ENCODE assay signal across 14 cellular contexts in the genomic region with DNA sequence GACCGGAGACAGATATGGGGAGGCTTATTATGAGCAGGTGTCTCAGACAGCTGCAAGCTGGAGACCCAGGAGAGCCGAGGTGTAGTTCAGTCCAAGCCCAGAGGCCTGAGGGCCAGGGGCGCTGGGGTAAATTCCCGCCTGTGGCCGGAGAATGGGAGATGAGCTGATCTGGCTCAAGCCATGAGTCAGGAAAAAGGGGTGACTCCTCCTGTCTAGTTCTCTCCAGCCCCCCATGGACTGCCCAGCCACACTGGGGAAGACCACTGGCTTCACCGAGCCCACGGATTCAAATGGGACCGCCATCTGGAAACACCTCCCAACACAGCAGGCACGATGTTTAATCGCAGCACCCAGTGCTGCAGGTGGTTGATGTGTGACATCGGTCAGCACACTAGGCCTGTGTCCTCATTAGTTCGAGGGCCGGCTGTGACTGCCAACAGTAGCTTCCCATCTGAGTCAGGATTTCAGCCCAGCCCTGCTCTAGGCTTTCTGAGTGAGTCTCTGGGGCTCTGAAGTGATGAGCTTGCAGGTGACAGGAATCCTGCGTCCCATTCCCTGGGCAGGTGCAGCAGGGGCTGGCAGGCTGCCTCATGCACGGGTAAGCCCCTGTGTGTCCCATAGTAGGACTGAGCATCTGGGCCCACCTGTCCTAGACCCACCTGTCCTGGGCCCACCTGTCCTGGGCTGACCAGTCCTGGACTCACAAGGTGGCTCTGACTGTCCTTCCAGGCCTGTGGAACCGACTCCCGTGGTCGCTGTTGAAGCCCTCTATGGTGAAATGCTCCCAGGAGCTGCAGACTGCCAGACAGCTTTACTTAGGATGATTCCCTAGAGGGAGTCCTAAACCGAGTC. TPM values are rescaled to one million over a fixed set of nuclear protein-coding genes. Genes with fewer than 3 reads are reported as not detected.
DNase-seq lines count a peak whose midpoint lies in the region; ATAC-seq and TF ChIP-seq lines count a peak whose summit lies in the region.
"Had no signal": no experiment of that assay in that cellular context is flagged by ENCODE, and none has a peak within 500 bp of the region (broad histone marks: within the 10 kb centered on the region; RNA-seq: fewer than 3 reads in every experiment).

No MANE protein-coding gene starts in this region.

- 89 to 95% methylated on average over 10 to 13 of the region's 19 CpGs for WGBS in thyroid gland, 2 donors

- peak overlapping the region; percentile 63 for H3K27ac Mint-ChIP-seq in T-helper 1 cell treated with Interleukin-12 subunit alpha and Interleukin-12 subunit beta and Interleukin-4 antibody, amounts not matched to agents 30 μg/mL and 1 μg/mL, for 36 hours
- H3K27ac Mint-ChIP-seq in activated naive CD8-positive, alpha-beta T cell, result peak overlapping the region; percentile 92
- H3K27ac Mint-ChIP-seq: nephron progenitor cell had no signal

- H3K4me3 Mint-ChIP-seq in T-helper 1 cell treated with Interleukin-12 subunit alpha and Interleukin-12 subunit beta and Interleukin-4 antibody, amounts not matched to agents 30 μg/mL and 1 μg/mL, for 36 hours, result peak overlapping the region; percentile 19
- peak overlapping the region; percentile 47 for H3K4me3 Mint-ChIP-seq in activated naive CD8-positive, alpha-beta T cell
- H3K4me3 Mint-ChIP-seq: nephron progenitor cell had no signal

- no peaks in the 10 kb centered on the region for H3K27me3 Mint-ChIP-seq in T-helper 1 cell treated with Interleukin-12 subunit alpha and Interleukin-12 subunit beta and Interleukin-4 antibody, amounts not matched to agents 30 μg/mL and 1 μg/mL, for 36 hours (ENCODE audit: low read depth)
- H3K27me3 Mint-ChIP-seq in activated naive CD8-positive, alpha-beta T cell, result no peaks in the 10 kb centered on the region

- TF ChIP-seq POLR2A in thyroid gland (IDR thresholded peaks at IDR 0.05), result no peak

- peaks cover 6 to 11% of the 10 kb centered on the region in 2 donors for H3K4me1 ChIP-seq in thyroid gland

- DNase-seq in T-helper 1 cell (no peak), sciatic nerve (ENCODE audit: low spot score) (peak; percentile 48), thyroid gland (no peak), NCI-H1930 (lab: John Stamatoyannopoulos, UW) (no peak)
- DNase-seq: hippocampal formation; nephron progenitor cell; stimulated activated CD4-positive, alpha-beta T cell treated with anti-CD3 and anti-CD28 coated beads, Interleukin-4, amount 100 ng/mL, for 24 hours had no signal

- ATAC-seq in sciatic nerve, result no peak
- ATAC-seq in HG03139 (IDR thresholded peaks at IDR 0.05; ENCODE audit: unreplicated experiment), result no peak

- intact Hi-C loops in sciatic nerve (cut with DNase I), result no loop called here
- intact Hi-C loops in thyroid gland (cut with DNase I), result no loop called here

- TF ChIP-seq CTCF in thyroid gland (IDR thresholded peaks at IDR 0.05), result no peak

- H3K4me1 Mint-ChIP-seq in T-helper 1 cell treated with Interleukin-12 subunit alpha and Interleukin-12 subunit beta and Interleukin-4 antibody, amounts not matched to agents 30 μg/mL and 1 μg/mL, for 36 hours (ENCODE audit: low read depth), result peaks cover 45% of the 10 kb centered on the region
- peaks cover 44% of the 10 kb centered on the region for H3K4me1 Mint-ChIP-seq in activated naive CD8-positive, alpha-beta T cell (ENCODE audit: low read depth)

- H3K4me3 ChIP-seq in thyroid gland (replicated peaks in 1 of 3), result no peak overlapping the region
- H3K4me3 ChIP-seq: dorsolateral prefrontal cortex, SJSA1, upper lobe of left lung had no signal

- peaks cover 6% of the 10 kb centered on the region for H3K36me3 Mint-ChIP-seq in T-helper 1 cell treated with Interleukin-12 subunit alpha and Interleukin-12 subunit beta and Interleukin-4 antibody, amounts not matched to agents 30 μg/mL and 1 μg/mL, for 36 hours (ENCODE audit: low read depth)
- peaks cover 15% of the 10 kb centered on the region for H3K36me3 Mint-ChIP-seq in activated naive CD8-positive, alpha-beta T cell

- H3K27ac ChIP-seq in KOPT-K1 (ENCODE audit: low read depth, low read length, poor library complexity, severe bottlenecking) (peak overlapping the region; percentile 54), thyroid gland (no peak overlapping the region)
- H3K27ac ChIP-seq: SJSA1 had no signal

- H3K9me3 ChIP-seq in KOPT-K1 (ENCODE audit: insufficient read depth, low read length, poor library complexity, severe bottlenecking), result no peaks in the 10 kb centered on the region
- H3K9me3 ChIP-seq in thyroid gland, result no peaks in the 10 kb centered on the region
- H3K9me3 ChIP-seq: SJSA1, upper lobe of left lung had no signal

- H3K36me3 ChIP-seq in KOPT-K1 (ENCODE audit: insufficient read depth, low read length), result no peaks in the 10 kb centered on the region
- no peaks in the 10 kb centered on the region for H3K36me3 ChIP-seq in thyroid gland
- H3K36me3 ChIP-seq: upper lobe of left lung had no signal

- H3K27me3 ChIP-seq in thyroid gland, result no peaks in the 10 kb centered on the region
- H3K27me3 ChIP-seq: SJSA1, upper lobe of left lung had no signal

- H3K9me3 Mint-ChIP-seq in T-helper 1 cell treated with Interleukin-12 subunit alpha and Interleukin-12 subunit beta and Interleukin-4 antibody, amounts not matched to agents 30 μg/mL and 1 μg/mL, for 36 hours, result no peaks in the 10 kb centered on the region
- no peaks in the 10 kb centered on the region for H3K9me3 Mint-ChIP-seq in activated naive CD8-positive, alpha-beta T cell (ENCODE audit: low read depth)
- H3K9me3 Mint-ChIP-seq: nephron progenitor cell had no signal

RNA-seq across cellular contexts. Expression of a gene that starts 49.7 kb away (rescaled TPM):
- total RNA-seq in sciatic nerve, result 5.1 TPM
- 1 to 10 TPM in 3 of 4 donors, under 1 TPM in 1; 0.88 to 2.1 (median 1.3) TPM for total RNA-seq in thyroid gland
